19 cellular contexts compared by ENCODE assay signal in genomic region chr5:145859897-145860296, GRCh38. TPM values are rescaled to one million over a fixed set of nuclear protein-coding genes. Genes with fewer than 3 reads are reported as not detected.
DNase-seq lines count a peak whose midpoint lies in the region; ATAC-seq and TF ChIP-seq lines count a peak whose summit lies in the region.
"Had no signal": no experiment of that assay in that cellular context is flagged by ENCODE, and none has a peak within 500 bp of the region (broad histone marks: within the 10 kb centered on the region; RNA-seq: fewer than 3 reads in every experiment).

No MANE protein-coding gene starts in this region.

- H3K9me3 ChIP-seq in A673 (ENCODE audit: low read depth, low read length, poor library complexity, severe bottlenecking) (no peaks in the 10 kb centered on the region), aorta (ENCODE audit: control insufficient read depth, low read length) (no peaks in the 10 kb centered on the region)
- H3K9me3 ChIP-seq: SJCRH30 had no signal

- H3K9me3 Mint-ChIP-seq in WTC11: peaks cover 5% of the 10 kb centered on the region; the same call in 1 of the 2 replicates
- H3K9me3 Mint-ChIP-seq in T-helper 2 cell treated with Interferon-gamma antibody and Interleukin-4, amounts not matched to agents 5 μg/mL and 100 μg/mL, for 36 hours: no peaks in the 10 kb centered on the region

- H3K27ac ChIP-seq in A673 (ENCODE audit: low read depth, low read length, poor library complexity, severe bottlenecking) (no peak overlapping the region), aorta (ENCODE audit: low read depth in 1 of 2, low read length in 2 of 2) (no peak overlapping the region)
- H3K27ac ChIP-seq: SJCRH30, VCaP had no signal

- H3K4me3 Mint-ChIP-seq in WTC11: no peak overlapping the region
- H3K4me3 Mint-ChIP-seq in T-helper 2 cell treated with Interferon-gamma antibody and Interleukin-4, amounts not matched to agents 5 μg/mL and 100 μg/mL, for 36 hours: no peak overlapping the region

- H3K4me1 Mint-ChIP-seq in WTC11: peaks cover 19% of the 10 kb centered on the region
- H3K4me1 Mint-ChIP-seq in T-helper 2 cell treated with Interferon-gamma antibody and Interleukin-4, amounts not matched to agents 5 μg/mL and 100 μg/mL, for 36 hours (ENCODE audit: low read depth): peaks cover 4% of the 10 kb centered on the region

- H3K4me1 ChIP-seq in A673 (ENCODE audit: insufficient read depth, low read length, poor library complexity, severe bottlenecking): no peaks in the 10 kb centered on the region
- no peaks in the 10 kb centered on the region for H3K4me1 ChIP-seq in aorta (ENCODE audit: control insufficient read depth in 1 of 2, insufficient read depth in 2 of 2, low read length in 2 of 2)
- H3K4me1 ChIP-seq: SJCRH30 had no signal

- no peak overlapping the region for H3K27ac Mint-ChIP-seq in WTC11
- no peak overlapping the region for H3K27ac Mint-ChIP-seq in T-helper 2 cell treated with Interferon-gamma antibody and Interleukin-4, amounts not matched to agents 5 μg/mL and 100 μg/mL, for 36 hours

- H3K4me3 ChIP-seq in A673 (ENCODE audit: low read depth, low read length, poor library complexity, severe bottlenecking) (no peak overlapping the region), aorta (ENCODE audit: low read length in 2 of 2) (no peak overlapping the region)
- H3K4me3 ChIP-seq: SJCRH30 had no signal

- no peaks in the 10 kb centered on the region for H3K27me3 ChIP-seq in A673 (replicated peaks; ENCODE audit: insufficient read depth, low read depth, low read length, poor library complexity)
- H3K27me3 ChIP-seq in aorta (ENCODE audit: control insufficient read depth in 1 of 2, insufficient read depth in 2 of 2, low read length in 1 of 2): peaks cover 0 to 2% of the 10 kb centered on the region in 2 donors
- H3K27me3 ChIP-seq: SJCRH30 had no signal

- no TSS peak for BruUV-seq in A673 (replicated peaks; lab: Mats Ljungman, UMichigan)

- no peak for DNase-seq in A673 (ENCODE audit: low spot score)
- DNase-seq in WTC11 (ENCODE audit: low spot score): no peak
- DNase-seq in iPS-NIHi7 (ENCODE audit: extremely low spot score): peak; percentile 20
- no peak for DNase-seq in T-helper 1 cell
- DNase-seq in T-helper 2 cell treated with Interferon-gamma antibody and Interleukin-4, amounts not matched to agents 5 μg/mL and 100 μg/mL, for 36 hours (ENCODE audit: low spot score): no peak
- DNase-seq in aorta: no peak
- DNase-seq: activated naive CD4-positive, alpha-beta T cell treated with anti-CD3 and anti-CD28 coated beads, Interleukin-2, amount 50 U/mL, for 16 hours; DMS79; GOT3; NCI-H526 treated with DMSO at 0.1 percent for 48 hours; SJCRH30; stimulated activated CD8-positive, alpha-beta memory T cell treated with anti-CD3 and anti-CD28 coated beads, Interleukin-4, amount 100 ng/mL, for 48 hours had no signal

- no peaks in the 10 kb centered on the region for H3K36me3 ChIP-seq in A673 (ENCODE audit: insufficient read depth, low read length, poor library complexity, severe bottlenecking)
- no peaks in the 10 kb centered on the region for H3K36me3 ChIP-seq in aorta (ENCODE audit: control insufficient read depth in 1 of 2, insufficient read depth in 2 of 2, low read length in 1 of 2)
- H3K36me3 ChIP-seq: SJCRH30 had no signal

- H3K36me3 Mint-ChIP-seq in WTC11: no peaks in the 10 kb centered on the region
- H3K36me3 Mint-ChIP-seq in T-helper 2 cell treated with Interferon-gamma antibody and Interleukin-4, amounts not matched to agents 5 μg/mL and 100 μg/mL, for 36 hours (ENCODE audit: low read depth): no peaks in the 10 kb centered on the region

- no peaks in the 10 kb centered on the region; the same call in 1 of the 2 replicates for H3K27me3 Mint-ChIP-seq in WTC11 (ENCODE audit: low read depth)
- peaks cover 17% of the 10 kb centered on the region for H3K27me3 Mint-ChIP-seq in T-helper 2 cell treated with Interferon-gamma antibody and Interleukin-4, amounts not matched to agents 5 μg/mL and 100 μg/mL, for 36 hours (ENCODE audit: low read depth)

- POLR2A ChIA-PET in A673 (lab: Charles Lee; ENCODE audit: low non-redundant PET) (no interaction called here), WTC11 (lab: Charles Lee) (no interaction called here)

- WGBS in aorta, 2 donors: 76 to 81% methylated on average over 3 of the region's 3 CpGs

- intact Hi-C loops in A673 (cut with micrococcal nuclease; ENCODE audit: unreplicated experiment): no loop called here
- intact Hi-C loops in aorta (cut with DNase I): no loop called here

- TF ChIP-seq CTCF in A673 (conservative IDR thresholded peaks at IDR 0.05; ENCODE audit: low read depth, low read length) (peak; percentile 49), WTC11 (IDR thresholded peaks at IDR 0.05) (no peak)

- ATAC-seq in HG03520 (IDR thresholded peaks at IDR 0.05; ENCODE audit: unreplicated experiment) (peak; percentile 43), WTC11 (0 out of 2 replicates have a peak, but pooled peaks have one; percentile 14), GM19397 (IDR thresholded peaks at IDR 0.05; ENCODE audit: unreplicated experiment) (no peak), aorta (ENCODE audit: low FRiP score) (no peak)
- ATAC-seq: esophagus mucosa had no signal

- CTCF ChIA-PET in A673 (lab: Charles Lee): no interaction called here
- CTCF ChIA-PET in WTC11 (lab: Charles Lee): interaction anchor here (0.8 to 1.0 kb wide), 2 partner anchors 26 to 28 kb away, joined by 3 to 4 read pairs; no protein-coding TSS in a partner anchor

TF ChIP-seq in WTC11, 78 proteins besides CTCF, POLR2A, EP300 and RAD21:
- no peak for TF ChIP-seq ATF2 (CRISPR knock-in tag; IDR thresholded peaks at IDR 0.05; ENCODE audit: borderline replicate concordance, low read depth)
- TF ChIP-seq CDX4 (CRISPR knock-in tag; IDR thresholded peaks at IDR 0.05; ENCODE audit: borderline replicate concordance): no peak
- no peak for TF ChIP-seq IRF1 (CRISPR knock-in tag; IDR thresholded peaks at IDR 0.05)
- TF ChIP-seq GRHL2 (CRISPR knock-in tag; IDR thresholded peaks at IDR 0.05; ENCODE audit: insufficient replicate concordance, severe bottlenecking): no peak
- no peak for TF ChIP-seq ATF3 (CRISPR knock-in tag; conservative IDR thresholded peaks at IDR 0.05)
- no peak for TF ChIP-seq E2F4 (CRISPR knock-in tag; IDR thresholded peaks at IDR 0.05; ENCODE audit: borderline replicate concordance, low read depth)
- TF ChIP-seq ZMAT4 (CRISPR knock-in tag; IDR thresholded peaks at IDR 0.05): no peak
- no peak for TF ChIP-seq USF2 (CRISPR knock-in tag; IDR thresholded peaks at IDR 0.05)
- TF ChIP-seq JAZF1 (CRISPR knock-in tag; IDR thresholded peaks at IDR 0.05): no peak

RNA-seq across cellular contexts. Expression of gene GRXCR2, which starts 12.9 kb away (rescaled TPM):
- not detected in 2 replicates for total RNA-seq in A673 (2021)
- total RNA-seq in WTC11 (2021): not detected in 3 replicates
- not detected for total RNA-seq in aorta
- polyA plus RNA-seq in aorta: not detected
- total RNA-seq: cerebellum, esophagus mucosa, mucosa of gallbladder, posterior vena cava, SJCRH30 had no signal

RNA-seq across cellular contexts. Expression of gene PRELID2, which starts 24.8 kb away (rescaled TPM):
- total RNA-seq in A673 (2021) (50.2 and 55.8 TPM in 2 replicates), WTC11 (2021) (10.0 to 16.2 TPM (median 14.5 TPM) in 3 replicates), aorta (10 to 100 TPM; 26.7 to 28.7 TPM)
- 1 to 10 TPM; 4.3 to 4.8 TPM for polyA plus RNA-seq in aorta

Comparison
In these comparisons a context has a peak if more than half of its experiments do, and no peak if none do; other contexts are left out.
1. ATAC-seq: peak in HG03520 (single experiment) and WTC11 (single experiment); none in GM19397 (single experiment) and aorta (single experiment).